Comparison of ENCODE assay signal across 29 cellular contexts in the genomic region with DNA sequence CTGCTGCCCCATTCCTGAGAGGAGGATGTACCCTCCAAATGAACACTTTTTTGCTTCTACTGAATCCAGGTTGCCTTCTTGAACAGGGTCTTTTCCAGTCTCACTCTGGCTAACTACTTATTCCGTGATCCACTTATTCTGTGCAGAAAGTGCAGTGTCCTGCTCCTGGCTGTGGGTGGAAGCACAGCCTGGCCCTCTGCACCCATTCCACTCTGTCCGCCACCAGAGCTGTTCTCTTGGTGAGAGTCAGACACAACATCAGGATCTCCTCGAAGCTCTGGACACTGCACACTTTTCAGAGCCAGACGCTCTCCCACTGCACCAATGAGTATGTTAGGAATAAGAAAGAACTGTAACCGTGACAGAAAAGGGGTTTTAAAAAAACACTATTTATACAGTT.
"Had no signal": no experiment of that assay in that cellular context is flagged by ENCODE, and none has a peak within 500 bp of the region (broad histone marks: within the 10 kb centered on the region; RNA-seq: fewer than 3 reads in every experiment).

No MANE protein-coding gene starts in this region.

- FAIRE-seq: endometrium, endothelial cell of umbilical vein had no signal

- H3K27me3 ChIP-seq: ascending aorta, breast epithelium, cardiac muscle cell, colonic mucosa had no signal

- H3K4me1 ChIP-seq: ascending aorta, breast epithelium, colonic mucosa, gastroesophageal sphincter had no signal

- H3K27ac ChIP-seq: ascending aorta, breast epithelium, cardiac muscle cell, colonic mucosa, epithelial cell of prostate, esophagus squamous epithelium, gastroesophageal sphincter had no signal

- DNase-seq: activated CD4-positive, alpha-beta memory T cell treated with anti-CD3 and anti-CD28 coated beads, Interleukin-2, amount 10 ng/mL, durations not matched to agents 7 days and 5 days; activated CD4-positive, alpha-beta T cell treated with anti-CD3 and anti-CD28 coated beads for 1 hour; activated CD4-positive, alpha-beta T cell treated with anti-CD3 and anti-CD28 coated beads for 4 hours; activated CD4-positive, alpha-beta T cell treated with anti-CD3 and anti-CD28 coated beads, Interleukin-2, amount 10 ng/mL, durations not matched to agents 7 days and 5 days; activated CD4-positive, alpha-beta T cell treated with anti-CD3 and anti-CD28 coated beads, Interleukin-2, amount 50 U/mL, for 4 hours; activated CD8-positive, alpha-beta memory T cell treated with anti-CD3 and anti-CD28 coated beads, Interleukin-2, amount 50 U/mL, for 48 hours; activated gamma-delta T cell; activated naive CD4-positive, alpha-beta T cell; activated naive CD4-positive, alpha-beta T cell treated with anti-CD3 and anti-CD28 coated beads, Interleukin-2, amount 10 ng/mL, durations not matched to agents 7 days and 5 days; activated naive CD8-positive, alpha-beta T cell treated with anti-CD3 and anti-CD28 coated beads, Interleukin-2, amount 10 ng/mL, durations not matched to agents 7 days and 5 days; activated T-cell treated with anti-CD3 and anti-CD28 coated beads for 4 hours; activated T-cell treated with anti-CD3 and anti-CD28 coated beads, Interleukin-2, amount 50 U/mL, for 24 hours; activated T-cell treated with anti-CD3 and anti-CD28 coated beads, Interleukin-2, amount 50 U/mL, for 72 hours; central memory CD4-positive, alpha-beta T cell; cerebellar nuclear complex; colonic mucosa; effector CD8-positive, alpha-beta T cell; esophagus squamous epithelium; foreskin melanocyte; T-helper 2 cell had no signal

- H3K4me3 ChIP-seq: ascending aorta, breast epithelium, cardiac muscle cell, colonic mucosa, esophagus squamous epithelium, gastroesophageal sphincter had no signal

- H3K36me3 ChIP-seq: ascending aorta, breast epithelium, cardiac muscle cell, colonic mucosa, esophagus squamous epithelium, gastroesophageal sphincter had no signal

- ATAC-seq: activated naive CD4-positive, alpha-beta T cell treated with anti-CD3 and anti-CD28 coated beads, Interleukin-2, amount 50 U/mL, for 72 hours; activated T-cell treated with anti-CD3 and anti-CD28 coated beads, Interleukin-2, amount 50 U/mL, for 72 hours; gastroesophageal sphincter; WTC11 had no signal

- H3K9me3 ChIP-seq: ascending aorta, breast epithelium, colonic mucosa, esophagus squamous epithelium, gastroesophageal sphincter had no signal
